Comparison of ENCODE assay signal across 1 cellular context in genomic region chr17:78346605-78347250, GRCh38.
TF ChIP-seq lines count a peak whose summit lies in the region.

No MANE protein-coding gene starts in this region.

TF ChIP-seq in K562, 482 proteins besides CTCF, POLR2A, EP300 and RAD21 (continued from another document and continues in another):
- no peak for TF ChIP-seq ZKSCAN1 (IDR thresholded peaks at IDR 0.05; ENCODE audit: low read depth, low read length)
- peak; percentile 43 for TF ChIP-seq ZNF280A (IDR thresholded peaks at IDR 0.05; ENCODE audit: low read depth, partially characterized antibody)
- no peak for TF ChIP-seq ZNF146 (CRISPR knock-in tag; IDR thresholded peaks at IDR 0.05; ENCODE audit: unreplicated experiment)
- 0 out of 2 replicates have a peak, but pooled peaks have one; percentile 31 for TF ChIP-seq GATAD2A (IDR thresholded peaks at IDR 0.05)
- TF ChIP-seq HNRNPK (IDR thresholded peaks at IDR 0.05; ENCODE audit: low read depth, low read length, poor library complexity, severe bottlenecking): no peak
- TF ChIP-seq LARP7 (IDR thresholded peaks at IDR 0.05): 0 out of 2 replicates have a peak, but pooled peaks have one; percentile 46
- no peak for TF ChIP-seq MYBL2 (IDR thresholded peaks at IDR 0.05; ENCODE audit: low read depth)
- no peak for TF ChIP-seq MYBL2 (CRISPR knock-in tag; IDR thresholded peaks at IDR 0.05; ENCODE audit: borderline replicate concordance)
- no peak for TF ChIP-seq L3MBTL2 (IDR thresholded peaks at IDR 0.05)
- no peak for TF ChIP-seq HDGF (IDR thresholded peaks at IDR 0.05)
- no peak for TF ChIP-seq ZNF644 (tag; IDR thresholded peaks at IDR 0.05; ENCODE audit: low read depth)
- no peak for TF ChIP-seq ZNF584 (CRISPR knock-in tag; IDR thresholded peaks at IDR 0.05; ENCODE audit: low read depth)
- no peak for TF ChIP-seq ZNF184 (CRISPR knock-in tag; IDR thresholded peaks at IDR 0.05)
- TF ChIP-seq KHSRP (IDR thresholded peaks at IDR 0.05): no peak
- TF ChIP-seq GTF2E2 (tag; IDR thresholded peaks at IDR 0.05): no peak
- 0 out of 2 replicates have a peak, but pooled peaks have one; percentile 44 for TF ChIP-seq PHB2 (IDR thresholded peaks at IDR 0.05; ENCODE audit: low read depth)
- no peak for TF ChIP-seq ZBTB26 (CRISPR knock-in tag; IDR thresholded peaks at IDR 0.05)
- 0 out of 2 replicates have a peak, but pooled peaks have one; percentile 25 for TF ChIP-seq CC2D1A (IDR thresholded peaks at IDR 0.05)
- no peak for TF ChIP-seq HCFC1 (IDR thresholded peaks at IDR 0.05; ENCODE audit: low read depth, low read length)
- TF ChIP-seq GATAD2B (IDR thresholded peaks at IDR 0.05; ENCODE audit: borderline replicate concordance): no peak
- peak; percentile 36; the same call in 1 of the 2 replicates for TF ChIP-seq ZNF407 (IDR thresholded peaks at IDR 0.05; ENCODE audit: low read depth)
- no peak for TF ChIP-seq NEUROD1 (IDR thresholded peaks at IDR 0.05; ENCODE audit: borderline replicate concordance, low read depth, low read length, partially characterized antibody)
- TF ChIP-seq TFAM (CRISPR knock-in tag; conservative IDR thresholded peaks at IDR 0.05): no peak
- no peak for TF ChIP-seq RAD51 (IDR thresholded peaks at IDR 0.05; ENCODE audit: borderline replicate concordance, low read depth)
- peak; percentile 54; the same call in 1 of the 2 replicates for TF ChIP-seq ZBTB5 (IDR thresholded peaks at IDR 0.05)
- TF ChIP-seq PRDM10 (IDR thresholded peaks at IDR 0.05; ENCODE audit: partially characterized antibody): no peak
- TF ChIP-seq KAT8 (IDR thresholded peaks at IDR 0.05; ENCODE audit: low read depth): no peak
- peak; percentile 67; the same call in 1 of the 2 replicates for TF ChIP-seq ZBTB2 (IDR thresholded peaks at IDR 0.05)
- no peak for TF ChIP-seq ZFP91 (CRISPR knock-in tag; IDR thresholded peaks at IDR 0.05)
- peak; percentile 87 for TF ChIP-seq ZBTB33 (CRISPR knock-in tag; IDR thresholded peaks at IDR 0.05)
- TF ChIP-seq HLTF (IDR thresholded peaks at IDR 0.05): 0 out of 2 replicates have a peak, but pooled peaks have one; percentile 41
- 0 out of 2 replicates have a peak, but pooled peaks have one; percentile 48 for TF ChIP-seq NKRF (IDR thresholded peaks at IDR 0.05; ENCODE audit: borderline replicate concordance)
